In the genomic region with DNA sequence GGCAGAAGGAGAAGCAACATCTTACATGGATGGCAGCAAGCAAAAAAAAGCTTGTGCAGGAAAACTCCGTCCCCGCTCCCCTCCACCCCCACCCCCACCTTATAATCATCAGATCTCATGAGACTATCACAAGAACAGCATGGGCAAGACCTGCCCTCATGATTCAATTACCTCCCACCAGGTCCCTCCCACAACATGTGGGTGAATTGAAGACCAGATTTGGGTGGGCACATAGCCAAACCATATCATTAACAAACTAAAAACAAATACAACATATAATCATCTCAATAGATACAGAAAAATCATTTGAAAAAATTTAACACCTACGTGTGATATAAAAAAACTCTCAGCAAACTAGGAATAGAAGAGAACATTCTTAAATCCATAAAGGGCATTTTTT, we compare ENCODE assay signal across 5 cellular contexts.
"Had no signal": no experiment of that assay in that cellular context is flagged by ENCODE, and none has a peak within 500 bp of the region (broad histone marks: within the 10 kb centered on the region; RNA-seq: fewer than 3 reads in every experiment).

No MANE protein-coding gene starts in this region.

- H3K4me3 ChIP-seq: K562 had no signal

- H3K27ac ChIP-seq: HL-60 had no signal

- DNase-seq: IMR-90, KBM-7, KG1 had no signal
